Comparison of ENCODE assay signal across 18 cellular contexts in the genomic region with DNA sequence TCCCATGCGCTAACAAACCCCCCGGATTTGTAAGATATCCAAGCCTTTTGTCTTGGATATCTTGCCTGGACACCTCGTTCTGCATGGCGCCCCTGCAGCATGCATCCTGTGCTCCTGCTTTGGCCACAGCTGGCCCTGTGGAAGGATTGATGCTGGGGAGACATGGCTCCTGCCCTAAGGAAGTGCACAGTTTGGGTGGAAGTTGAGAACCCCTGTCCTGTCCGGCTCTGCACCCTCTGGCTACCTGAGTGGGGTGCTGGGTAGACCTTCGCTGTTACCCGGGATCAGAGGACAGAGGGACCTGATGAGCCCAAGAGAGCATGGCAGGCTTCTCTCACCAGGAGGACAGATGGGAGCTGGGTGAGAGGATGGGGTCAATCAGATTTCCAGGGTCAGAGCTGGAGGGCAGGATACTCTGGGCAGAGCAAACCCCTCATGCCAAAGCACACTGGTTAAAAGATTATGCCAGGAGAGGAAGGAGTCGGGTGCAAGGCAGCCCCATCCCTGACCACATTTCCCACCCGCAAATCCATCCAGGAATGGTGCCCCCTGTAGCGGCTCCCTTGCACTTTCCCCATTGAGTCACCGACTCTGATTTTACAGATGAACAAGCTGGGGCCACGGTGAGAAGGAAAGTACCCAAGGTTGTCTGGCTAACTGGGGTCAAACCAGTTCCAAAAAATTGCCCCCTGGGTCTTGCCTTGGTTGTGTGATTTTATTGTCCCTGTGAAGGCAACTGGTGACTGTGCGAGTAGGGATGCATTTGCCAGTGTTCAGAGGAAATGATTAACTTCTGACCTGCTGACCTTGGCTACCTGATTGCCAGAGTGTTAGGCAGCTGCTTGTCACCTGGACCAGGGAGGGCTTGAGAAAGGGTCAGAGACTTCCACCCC.
DNase-seq lines count a peak whose midpoint lies in the region; ATAC-seq and TF ChIP-seq lines count a peak whose summit lies in the region.
"Had no signal": no experiment of that assay in that cellular context is flagged by ENCODE, and none has a peak within 500 bp of the region (broad histone marks: within the 10 kb centered on the region; RNA-seq: fewer than 3 reads in every experiment).

No MANE protein-coding gene starts in this region.

- H3K27me3 ChIP-seq in mesenchymal stem cell (ENCODE audit: control insufficient read depth in 1 of 2, insufficient read depth in 1 of 2, low read length in 2 of 2), result no peaks in the 10 kb centered on the region
- no peaks in the 10 kb centered on the region for H3K27me3 ChIP-seq in thoracic aorta (replicated peaks; ENCODE audit: insufficient read depth)
- H3K27me3 ChIP-seq: neutrophil, thyroid gland had no signal

- no peak overlapping the region for H3K4me3 ChIP-seq in mesenchymal stem cell (ENCODE audit: insufficient read depth in 1 of 2, low read depth in 1 of 2, low read length in 2 of 2)
- H3K4me3 ChIP-seq in thoracic aorta, result no peak overlapping the region
- H3K4me3 ChIP-seq: K562, thyroid gland had no signal

- peaks cover 1% of the 10 kb centered on the region for H3K27me3 Mint-ChIP-seq in activated T-helper 1 cell treated with anti-CD3 and anti-CD28 coated beads, Interleukin-12 subunit alpha, Interleukin-12 subunit beta, Interleukin-2, Interleukin-4 antibody, amounts not matched to agents 30 ng/mL and 10 ng/mL and 1 ng/mL, durations not matched to agents 14 hours and 24 hours and 36 hours (ENCODE audit: insufficient read depth)

- no peak overlapping the region for H3K27ac Mint-ChIP-seq in activated T-helper 1 cell treated with anti-CD3 and anti-CD28 coated beads, Interleukin-12 subunit alpha, Interleukin-12 subunit beta, Interleukin-2, Interleukin-4 antibody, amounts not matched to agents 30 ng/mL and 10 ng/mL and 1 ng/mL, durations not matched to agents 14 hours and 24 hours and 36 hours
- H3K27ac Mint-ChIP-seq: immature natural killer cell; T-helper 2 cell treated with Interferon-gamma antibody and Interleukin-4, amounts not matched to agents 5 μg/mL and 100 μg/mL, for 36 hours had no signal

- H3K79me1 ChIP-seq in mesenchymal stem cell (replicated peaks; ENCODE audit: low read length, poor library complexity, severe bottlenecking), result no peaks in the 10 kb centered on the region

- H3K9me3 ChIP-seq in mesenchymal stem cell (ENCODE audit: control insufficient read depth, low read length) (peaks cover 10% of the 10 kb centered on the region), thoracic aorta (no peaks in the 10 kb centered on the region)
- H3K9me3 ChIP-seq: neutrophil, thyroid gland had no signal

- no peak overlapping the region for H4K91ac ChIP-seq in mesenchymal stem cell (ENCODE audit: low read length)

- no peaks in the 10 kb centered on the region for H3K36me3 ChIP-seq in mesenchymal stem cell (ENCODE audit: control insufficient read depth in 1 of 2, insufficient read depth in 2 of 2, low read depth in 1 of 2, low read length in 2 of 2)
- no peaks in the 10 kb centered on the region for H3K36me3 ChIP-seq in thoracic aorta
- H3K36me3 ChIP-seq: neutrophil, thyroid gland had no signal

- H3K4ac ChIP-seq in mesenchymal stem cell (ENCODE audit: low read depth in 1 of 2, low read length in 2 of 2), result peak overlapping the region in 1 of 2 experiments; percentile 41

- H3K14ac ChIP-seq in mesenchymal stem cell (ENCODE audit: low read length in 2 of 2), result no peak overlapping the region

- no peak overlapping the region for H4K8ac ChIP-seq in mesenchymal stem cell (ENCODE audit: low read length)

- H3K4me2 ChIP-seq in mesenchymal stem cell (ENCODE audit: low read length, poor library complexity, severe bottlenecking), result no peak overlapping the region

- no peak for ATAC-seq in thoracic aorta (ENCODE audit: insufficient number of reproducible peaks, low FRiP score, low read depth)
- ATAC-seq in HG03108 (IDR thresholded peaks at IDR 0.05; ENCODE audit: unreplicated experiment), result no peak
- ATAC-seq: K562 had no signal

- no peaks in the 10 kb centered on the region for H3K4me1 Mint-ChIP-seq in activated T-helper 1 cell treated with anti-CD3 and anti-CD28 coated beads, Interleukin-12 subunit alpha, Interleukin-12 subunit beta, Interleukin-2, Interleukin-4 antibody, amounts not matched to agents 30 ng/mL and 10 ng/mL and 1 ng/mL, durations not matched to agents 14 hours and 24 hours and 36 hours (ENCODE audit: low read depth)
- H3K4me1 Mint-ChIP-seq: immature natural killer cell had no signal

- H3K23ac ChIP-seq in mesenchymal stem cell (ENCODE audit: low read length in 2 of 2), result no peak overlapping the region

- H3K36me3 Mint-ChIP-seq in activated T-helper 1 cell treated with anti-CD3 and anti-CD28 coated beads, Interleukin-12 subunit alpha, Interleukin-12 subunit beta, Interleukin-2, Interleukin-4 antibody, amounts not matched to agents 30 ng/mL and 10 ng/mL and 1 ng/mL, durations not matched to agents 14 hours and 24 hours and 36 hours (ENCODE audit: low read depth), result no peaks in the 10 kb centered on the region
- H3K36me3 Mint-ChIP-seq: immature natural killer cell had no signal

- intact Hi-C loops in activated T-helper 1 cell treated with anti-CD3 and anti-CD28 coated beads, Interleukin-12 subunit alpha, Interleukin-12 subunit beta, Interleukin-2, Interleukin-4 antibody, amounts not matched to agents 30 ng/mL and 10 ng/mL and 1 ng/mL, durations not matched to agents 14 hours and 24 hours and 36 hours (cut with micrococcal nuclease), result no loop called here

- H3K4me1 ChIP-seq in mesenchymal stem cell (ENCODE audit: control insufficient read depth, insufficient read depth, low read depth, low read length), result peaks cover 46% of the 10 kb centered on the region
- peaks cover 27 to 69% of the 10 kb centered on the region in 2 donors for H3K4me1 ChIP-seq in thoracic aorta (ENCODE audit: control insufficient read depth in 1 of 2, low read depth in 2 of 2)

- no peak overlapping the region for H2BK12ac ChIP-seq in mesenchymal stem cell (ENCODE audit: low read length in 2 of 2)

- WGBS in mesenchymal stem cell, result 85% methylated on average over 13 of the region's 13 CpGs

- no peak overlapping the region for H2AFZ ChIP-seq in mesenchymal stem cell (ENCODE audit: low read depth, low read length)

- H3K27ac ChIP-seq in mesenchymal stem cell (ENCODE audit: low read length, poor library complexity, severe bottlenecking) (no peak overlapping the region), thoracic aorta (peak overlapping the region; percentile 75 to 78)
- H3K27ac ChIP-seq: neutrophil, thyroid gland had no signal

- TF ChIP-seq CTCF in thoracic aorta (IDR thresholded peaks at IDR 0.05), result no peak

- peak overlapping the region; percentile 28 for H2BK15ac ChIP-seq in mesenchymal stem cell (ENCODE audit: low read depth, poor library complexity, severe bottlenecking)

- H2BK5ac ChIP-seq in mesenchymal stem cell (ENCODE audit: low read depth, low read length, poor library complexity, severe bottlenecking), result no peak overlapping the region

- H3K9me3 Mint-ChIP-seq in activated T-helper 1 cell treated with anti-CD3 and anti-CD28 coated beads, Interleukin-12 subunit alpha, Interleukin-12 subunit beta, Interleukin-2, Interleukin-4 antibody, amounts not matched to agents 30 ng/mL and 10 ng/mL and 1 ng/mL, durations not matched to agents 14 hours and 24 hours and 36 hours, result no peaks in the 10 kb centered on the region
- H3K9me3 Mint-ChIP-seq: immature natural killer cell; T-helper 2 cell treated with Interferon-gamma antibody and Interleukin-4, amounts not matched to agents 5 μg/mL and 100 μg/mL, for 36 hours had no signal

- H3K9ac ChIP-seq in mesenchymal stem cell (ENCODE audit: low read length), result no peak overlapping the region

- H3K4me3 Mint-ChIP-seq in activated T-helper 1 cell treated with anti-CD3 and anti-CD28 coated beads, Interleukin-12 subunit alpha, Interleukin-12 subunit beta, Interleukin-2, Interleukin-4 antibody, amounts not matched to agents 30 ng/mL and 10 ng/mL and 1 ng/mL, durations not matched to agents 14 hours and 24 hours and 36 hours, result no peak overlapping the region
- H3K4me3 Mint-ChIP-seq: immature natural killer cell; T-helper 2 cell treated with Interferon-gamma antibody and Interleukin-4, amounts not matched to agents 5 μg/mL and 100 μg/mL, for 36 hours had no signal

- DNase-seq in HuH-7 (ENCODE audit: low spot score) (peak; percentile 37), dermis blood vessel endothelial cell (peak; percentile 9), mesenchymal stem cell (no peak), thoracic aorta (ENCODE audit: low spot score) (no peak), ecto neural progenitor cell (ENCODE audit: low spot score) (no peak), RPMI8226 (no peak)
- no peak for DNase-seq in activated T-helper 1 cell treated with anti-CD3 and anti-CD28 coated beads, Interleukin-12 subunit alpha, Interleukin-12 subunit beta, Interleukin-2, Interleukin-4 antibody, amounts not matched to agents 30 ng/mL and 10 ng/mL and 1 ng/mL, durations not matched to agents 14 hours and 24 hours and 36 hours (ENCODE audit: low spot score)
- DNase-seq: activated effector memory CD4-positive, alpha-beta T cell treated with Interleukin-2 at 50 U/mL for 16 hours; DMS79 treated with DMSO at 0.1 percent for 48 hours; immature natural killer cell; midbrain; SHP77 treated with DMSO at 0.1 percent for 48 hours; stimulated activated CD4-positive, alpha-beta T cell treated with anti-CD3 and anti-CD28 coated beads, Interleukin-2, amount 100 ng/mL, for 48 hours; thyroid gland had no signal

- no peak overlapping the region for H3K18ac ChIP-seq in mesenchymal stem cell (ENCODE audit: low read depth in 1 of 2, low read length in 2 of 2)

- H2BK120ac ChIP-seq in mesenchymal stem cell (ENCODE audit: low read depth, low read length), result no peak overlapping the region

- peak overlapping the region; percentile 69 for H2AK5ac ChIP-seq in mesenchymal stem cell (ENCODE audit: low read length, severe bottlenecking)

Comparison
In these comparisons a context has a peak if more than half of its experiments do, and no peak if none do; other contexts are left out.
1. DNase-seq: peak in HuH-7 (single experiment) and dermis blood vessel endothelial cell (single experiment); none in mesenchymal stem cell (single experiment), thoracic aorta (single experiment), ecto neural progenitor cell (single experiment), RPMI8226 (single experiment) and activated T-helper 1 cell treated with anti-CD3 and anti-CD28 coated beads, Interleukin-12 subunit alpha, Interleukin-12 subunit beta, Interleukin-2, Interleukin-4 antibody, amounts not matched to agents 30 ng/mL and 10 ng/mL and 1 ng/mL, durations not matched to agents 14 hours and 24 hours and 36 hours (single experiment).